Comparison of ENCODE assay signal across 8 cellular contexts in genomic region chrX:40266490-40267333, GRCh38.
DNase-seq lines count a peak whose midpoint lies in the region; ATAC-seq, FAIRE-seq and TF ChIP-seq lines count a peak whose summit lies in the region.

No MANE protein-coding gene starts in this region.

- H3K4me3 ChIP-seq in mammary epithelial cell (replicated peaks in 1 of 3; ENCODE audit: insufficient read depth in 1 of 3, low read depth in 2 of 3, low read length in 3 of 3) (peak overlapping the region; percentile 5 to 53 (median 41)), small intestine (ENCODE audit: low read depth in 1 of 2, low read length in 2 of 2) (peak overlapping the region in 1 of 2 donors; percentile 26)

- no peaks in the 10 kb centered on the region for H3K36me3 ChIP-seq in mammary epithelial cell (ENCODE audit: insufficient read depth, low read length)
- no peaks in the 10 kb centered on the region for H3K36me3 ChIP-seq in small intestine (ENCODE audit: control insufficient read depth in 2 of 2, insufficient read depth in 2 of 2, low read length in 2 of 2)

- WGBS in mammary epithelial cell (ENCODE audit: low coverage, missing lambda C conversion rate) = 28% methylated on average over 13 of the region's 42 CpGs
- WGBS in small intestine, 3 donors = 6 to 12% (median 9%) methylated on average over 39 to 42 of the region's 42 CpGs

- no TSS peak for BruUV-seq in mammary epithelial cell (replicated peaks; lab: Mats Ljungman, UMichigan)

- H4K20me1 ChIP-seq in mammary epithelial cell (ENCODE audit: insufficient read depth, low read length) = no peaks in the 10 kb centered on the region

- peak overlapping the region; percentile 61 for H3K4me2 ChIP-seq in mammary epithelial cell (ENCODE audit: insufficient read depth, low read depth, low read length)

- no peak overlapping the region for H3K9ac ChIP-seq in mammary epithelial cell (ENCODE audit: insufficient read depth, low read length)

- peak; percentile 72 for DNase-seq in NCI-H748 (lab: John Stamatoyannopoulos, UW; ENCODE audit: unreplicated experiment)
- DNase-seq in NCI-H748 treated with DMSO at 0.1 percent for 48 hours (lab: John Stamatoyannopoulos, UW) = no peak
- DNase-seq in NCI-H146 (lab: John Stamatoyannopoulos, UW) = peak; percentile 60
- DNase-seq in UCSD-AML1 (lab: John Stamatoyannopoulos, UW; ENCODE audit: unreplicated experiment) = peak; percentile 73
- DNase-seq in mammary epithelial cell = peak; percentile 38
- DNase-seq in iPS-NIHi7 (ENCODE audit: extremely low spot score) = peak; percentile 83
- peak; percentile 54 for DNase-seq in small intestine

- intact Hi-C loops in mammary epithelial cell (cut with micrococcal nuclease) = loop anchor here (1.0 to 10.0 kb wide), 7 partner anchors 92 to 1004 kb away; no protein-coding TSS in a partner anchor

- H3K4me1 ChIP-seq in mammary epithelial cell (ENCODE audit: insufficient read depth, low read length) = no peaks in the 10 kb centered on the region
- H3K4me1 ChIP-seq in small intestine (ENCODE audit: control insufficient read depth in 2 of 2, insufficient read depth in 1 of 2, low read depth in 1 of 2, low read length in 1 of 2) = no peaks in the 10 kb centered on the region

- TF ChIP-seq CTCF in mammary epithelial cell (conservative IDR thresholded peaks at IDR 0.05 in 1 of 2, IDR thresholded peaks at IDR 0.05 in 1 of 2; ENCODE audit: extremely low read depth in 1 of 2, insufficient read depth in 1 of 2, low read depth in 1 of 2, low read length in 2 of 2) = peak; percentile 55 to 78

- H2AFZ ChIP-seq in mammary epithelial cell (ENCODE audit: low read depth, low read length) = peak overlapping the region; percentile 73

- H3K27me3 ChIP-seq in mammary epithelial cell (ENCODE audit: insufficient read depth, low read length) (no peaks in the 10 kb centered on the region), small intestine (ENCODE audit: control insufficient read depth in 2 of 2, insufficient read depth in 2 of 2, low read length in 2 of 2) (no peaks in the 10 kb centered on the region)

- in situ Hi-C loops in mammary epithelial cell (cut with MboI; ENCODE audit: low sequenced_read_pairs in 2 of 2) = no loop called here

- CTCF ChIA-PET in mammary epithelial cell (lab: Charles Lee; ENCODE audit: low non-redundant PET) = no interaction called here

- FAIRE-seq in small intestine (lab: Jason Lieb, UNC) = no peak

- no peak overlapping the region for H3K27ac ChIP-seq in mammary epithelial cell (ENCODE audit: insufficient read depth, low read depth, low read length)
- H3K27ac ChIP-seq in small intestine (ENCODE audit: low read depth in 1 of 2, low read length in 1 of 2) = peak overlapping the region in 1 of 2 donors; percentile 80

- no peak for ATAC-seq in HG03108 (IDR thresholded peaks at IDR 0.05; ENCODE audit: unreplicated experiment)

- no peaks in the 10 kb centered on the region for H3K9me3 ChIP-seq in mammary epithelial cell (replicated peaks; ENCODE audit: insufficient read depth, low read length)
- no peaks in the 10 kb centered on the region for H3K9me3 ChIP-seq in small intestine (ENCODE audit: control insufficient read depth, low read depth)

- dilution Hi-C loops in mammary epithelial cell (cut with HindIII; ENCODE audit: low sequenced_read_pairs) = no loop called here

- no peaks in the 10 kb centered on the region for H3K79me2 ChIP-seq in mammary epithelial cell (ENCODE audit: insufficient read depth, low read length)
